29 cellular contexts compared by ENCODE assay signal in the genomic region with DNA sequence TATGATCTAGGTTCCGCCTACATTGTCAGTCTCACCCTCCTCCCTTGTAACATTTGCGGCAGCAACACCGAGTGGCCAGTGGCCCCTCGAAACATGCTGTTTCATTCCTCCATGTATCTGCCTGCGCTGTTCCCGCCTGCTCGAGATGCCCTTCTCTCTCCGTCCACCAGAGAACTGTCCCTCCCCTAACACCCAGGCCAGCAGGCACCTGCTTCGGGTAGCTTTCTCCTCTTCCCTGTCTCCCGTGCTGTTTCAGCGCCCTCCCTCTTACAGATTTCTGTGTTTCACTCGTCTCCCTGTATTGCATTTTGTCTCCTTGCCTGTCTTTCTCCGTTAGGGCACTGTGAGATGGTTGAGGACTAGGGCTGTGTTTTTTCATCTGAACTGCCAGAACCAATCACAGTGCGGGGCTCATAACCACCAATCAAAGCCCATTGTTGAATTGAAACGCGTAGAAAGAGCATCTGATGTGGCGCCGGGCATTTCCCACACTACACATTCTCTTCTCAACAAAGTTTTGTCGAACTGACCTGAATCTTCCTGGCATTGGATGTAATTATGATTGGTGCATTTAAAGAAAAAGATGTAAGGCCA.
"Had no signal": no experiment of that assay in that cellular context is flagged by ENCODE, and none has a peak within 500 bp of the region (broad histone marks: within the 10 kb centered on the region; RNA-seq: fewer than 3 reads in every experiment).

No MANE protein-coding gene starts in this region.

- H3K79me2 ChIP-seq: parathyroid adenoma had no signal

- H3K27me3 ChIP-seq: dorsolateral prefrontal cortex, heart left ventricle, neural progenitor cell had no signal

- H2AFZ ChIP-seq: neural progenitor cell, parathyroid adenoma had no signal

- H3K9ac ChIP-seq: neural progenitor cell, parathyroid adenoma had no signal

- H3K27ac Mint-ChIP-seq: activated naive CD8-positive, alpha-beta T cell; neural progenitor cell had no signal

- H3K27ac ChIP-seq: coronary artery, dorsolateral prefrontal cortex, heart left ventricle, lower lobe of right lung, neural progenitor cell, parathyroid adenoma, psoas muscle, thoracic aorta, VCaP had no signal

- H3K9me3 ChIP-seq: heart left ventricle, lower lobe of right lung, psoas muscle, thoracic aorta had no signal

- H3K4me3 Mint-ChIP-seq: activated naive CD8-positive, alpha-beta T cell; naive thymus-derived CD8-positive, alpha-beta T cell; neural progenitor cell had no signal

- H3K9me3 Mint-ChIP-seq: neural progenitor cell had no signal

- DNase-seq: activated CD4-positive, alpha-beta T cell treated with anti-CD3 and anti-CD28 coated beads for 48 hours; activated CD4-positive, alpha-beta T cell treated with anti-CD3 and anti-CD28 coated beads, Interleukin-2, amount 50 U/mL, for 48 hours; activated CD8-positive, alpha-beta memory T cell treated with anti-CD3 and anti-CD28 coated beads for 24 hours; activated effector memory CD4-positive, alpha-beta T cell treated with Interleukin-2 at 50 U/mL for 16 hours; activated naive CD4-positive, alpha-beta T cell treated with Interleukin-2 at 50 U/mL for 16 hours; anterior cingulate cortex; cerebellar nuclear complex; dorsolateral prefrontal cortex; effector memory CD4-positive, alpha-beta T cell; erythroblast; heart left ventricle; hypothalamus; lower lobe of right lung; mesenchymal stem cell; naive thymus-derived CD8-positive, alpha-beta T cell; occipital lobe; psoas muscle; stimulated activated CD4-positive, alpha-beta T cell treated with anti-CD3 and anti-CD28 coated beads, Interleukin-15, amount 100 ng/mL, for 24 hours; stimulated activated CD4-positive, alpha-beta T cell treated with anti-CD3 and anti-CD28 coated beads, Interleukin-2, amount 100 ng/mL, for 24 hours; stimulated activated naive CD8-positive, alpha-beta T cell treated with anti-CD3 and anti-CD28 coated beads, Interleukin-15, Interleukin-2, amounts not matched to agents 100 U/mL and 50 U/mL, for 24 hours; T-helper 9 cell had no signal

- H3K4me3 ChIP-seq: coronary artery, dorsolateral prefrontal cortex, heart left ventricle, lower lobe of right lung, neural progenitor cell, psoas muscle, thoracic aorta had no signal

- H3K4me1 ChIP-seq: heart left ventricle, lower lobe of right lung, parathyroid adenoma, psoas muscle had no signal

- H3K36me3 ChIP-seq: heart left ventricle, lower lobe of right lung, neural progenitor cell, thoracic aorta had no signal

- H3K36me3 Mint-ChIP-seq: activated naive CD8-positive, alpha-beta T cell; naive thymus-derived CD8-positive, alpha-beta T cell; neural progenitor cell had no signal

- ATAC-seq: activated CD4-positive, CD25-positive, alpha-beta regulatory T cell treated with anti-CD3 and anti-CD28 coated beads, Interleukin-2, amount 50 U/mL, for 24 hours; heart left ventricle; left lobe of liver; lower lobe of right lung; naive thymus-derived CD8-positive, alpha-beta T cell; psoas muscle; stimulated activated naive CD8-positive, alpha-beta T cell treated with anti-CD3 and anti-CD28 coated beads, Interleukin-15, Interleukin-2, amounts not matched to agents 100 U/mL and 50 U/mL, for 24 hours had no signal

- H3K27me3 Mint-ChIP-seq: activated naive CD8-positive, alpha-beta T cell; naive thymus-derived CD8-positive, alpha-beta T cell had no signal

- H3K4me2 ChIP-seq: neural progenitor cell had no signal
